In genomic region chr20:25725639-25726038, GRCh38 we compare ENCODE assay signal across 1 cellular context.
TF ChIP-seq lines count a peak whose summit lies in the region.

No MANE protein-coding gene starts in this region.

TF ChIP-seq in GM12878, 131 proteins besides CTCF, POLR2A, EP300 and RAD21:
- TF ChIP-seq SMAD1 (IDR thresholded peaks at IDR 0.05; ENCODE audit: low read depth, partially characterized antibody) (no peak), ZNF622 (IDR thresholded peaks at IDR 0.05) (no peak), TBL1XR1 (IDR thresholded peaks at IDR 0.05; ENCODE audit: low read depth, low read length) (no peak), CUX1 (IDR thresholded peaks at IDR 0.05; ENCODE audit: insufficient replicate concordance, low read depth, low read length) (no peak), STAT1 (conservative IDR thresholded peaks at IDR 0.05) (no peak), CHD1 (IDR thresholded peaks at IDR 0.05; ENCODE audit: low read depth, low read length) (no peak), MTA3 (IDR thresholded peaks at IDR 0.05; ENCODE audit: borderline replicate concordance, low read length) (no peak), BACH1 (IDR thresholded peaks at IDR 0.05; ENCODE audit: borderline replicate concordance) (no peak), GABPA (IDR thresholded peaks at IDR 0.05; ENCODE audit: low read depth) (no peak), JUND (IDR thresholded peaks at IDR 0.05; ENCODE audit: low read depth, low read length) (no peak), SPI1 (IDR thresholded peaks at IDR 0.05; ENCODE audit: borderline replicate concordance, insufficient read depth, low read depth, low read length) (no peak), IRF4 (IDR thresholded peaks at IDR 0.05; ENCODE audit: low read depth, low read length) (no peak), E4F1 (IDR thresholded peaks at IDR 0.05; ENCODE audit: borderline replicate concordance, partially characterized antibody) (no peak), RBBP5 (conservative IDR thresholded peaks at IDR 0.05) (no peak), ETV6 (conservative IDR thresholded peaks at IDR 0.05 in 1 of 2, IDR thresholded peaks at IDR 0.05 in 1 of 2; ENCODE audit: borderline replicate concordance in 1 of 2, low read depth in 1 of 2) (no peak)
- TF ChIP-seq, protein P1, sequence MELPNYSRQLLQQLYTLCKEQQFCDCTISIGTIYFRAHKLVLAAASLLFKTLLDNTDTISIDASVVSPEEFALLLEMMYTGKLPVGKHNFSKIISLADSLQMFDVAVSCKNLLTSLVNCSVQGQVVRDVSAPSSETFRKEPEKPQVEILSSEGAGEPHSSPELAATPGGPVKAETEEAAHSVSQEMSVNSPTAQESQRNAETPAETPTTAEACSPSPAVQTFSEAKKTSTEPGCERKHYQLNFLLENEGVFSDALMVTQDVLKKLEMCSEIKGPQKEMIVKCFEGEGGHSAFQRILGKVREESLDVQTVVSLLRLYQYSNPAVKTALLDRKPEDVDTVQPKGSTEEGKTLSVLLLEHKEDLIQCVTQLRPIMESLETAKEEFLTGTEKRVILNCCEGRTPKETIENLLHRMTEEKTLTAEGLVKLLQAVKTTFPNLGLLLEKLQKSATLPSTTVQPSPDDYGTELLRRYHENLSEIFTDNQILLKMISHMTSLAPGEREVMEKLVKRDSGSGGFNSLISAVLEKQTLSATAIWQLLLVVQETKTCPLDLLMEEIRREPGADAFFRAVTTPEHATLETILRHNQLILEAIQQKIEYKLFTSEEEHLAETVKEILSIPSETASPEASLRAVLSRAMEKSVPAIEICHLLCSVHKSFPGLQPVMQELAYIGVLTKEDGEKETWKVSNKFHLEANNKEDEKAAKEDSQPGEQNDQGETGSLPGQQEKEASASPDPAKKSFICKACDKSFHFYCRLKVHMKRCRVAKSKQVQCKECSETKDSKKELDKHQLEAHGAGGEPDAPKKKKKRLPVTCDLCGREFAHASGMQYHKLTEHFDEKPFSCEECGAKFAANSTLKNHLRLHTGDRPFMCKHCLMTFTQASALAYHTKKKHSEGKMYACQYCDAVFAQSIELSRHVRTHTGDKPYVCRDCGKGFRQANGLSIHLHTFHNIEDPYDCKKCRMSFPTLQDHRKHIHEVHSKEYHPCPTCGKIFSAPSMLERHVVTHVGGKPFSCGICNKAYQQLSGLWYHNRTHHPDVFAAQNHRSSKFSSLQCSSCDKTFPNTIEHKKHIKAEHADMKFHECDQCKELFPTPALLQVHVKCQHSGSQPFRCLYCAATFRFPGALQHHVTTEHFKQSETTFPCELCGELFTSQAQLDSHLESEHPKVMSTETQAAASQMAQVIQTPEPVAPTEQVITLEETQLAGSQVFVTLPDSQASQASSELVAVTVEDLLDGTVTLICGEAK (IDR thresholded peaks at IDR 0.05; ENCODE audit: borderline replicate concordance): no peak
